ENCODE assay signal across 12 cellular contexts in genomic region chr3:151283907-151284461, GRCh38. TPM values are rescaled to one million over a fixed set of nuclear protein-coding genes. Genes with fewer than 3 reads are reported as not detected.
A peak's percentile ranks its signal among the peaks of the same experiment; 100 is the strongest.
DNase-seq lines count a peak whose midpoint lies in the region; ATAC-seq and TF ChIP-seq lines count a peak whose summit lies in the region.
"Had no signal": no experiment of that assay in that cellular context is flagged by ENCODE, and none has a peak within 500 bp of the region (broad histone marks: within the 10 kb centered on the region; RNA-seq: fewer than 3 reads in every experiment).

No MANE protein-coding gene starts in this region.

- CTCF ChIA-PET in activated CD4-positive, alpha-beta memory T cell treated with anti-CD3 and anti-CD28 coated beads for 36 hours (lab: Charles Lee): interaction anchor here (0.7 to 4.6 kb wide), 13 partner anchors 14 to 128 kb away, joined by 3 to 48 read pairs (median 5); no protein-coding TSS in a partner anchor

- ATAC-seq in gastroesophageal sphincter: no peak
- ATAC-seq: stimulated activated memory B cell treated with anti-CD40 and anti-IgM and Interleukin-4, amounts not matched to agents 10 μg/mL and 1 μg/mL and 100 μg/mL, for 72 hours had no signal

- no peak for TF ChIP-seq EP300 in gastroesophageal sphincter (IDR thresholded peaks at IDR 0.05)

- intact Hi-C loops in activated CD4-positive, alpha-beta memory T cell treated with anti-CD3 and anti-CD28 coated beads for 36 hours (cut with micrococcal nuclease): loop anchor here (1.0 to 10.0 kb wide), 9 partner anchors 21 to 739 kb away; partner anchors contain the start of genes EIF2A, GPR87, P2RY13 and SERP1
- intact Hi-C loops in testis (cut with DNase I; ENCODE audit: low total_unique reads): no loop called here

- H3K9me3 ChIP-seq in gastroesophageal sphincter (no peaks in the 10 kb centered on the region), testis (no peaks in the 10 kb centered on the region)
- H3K9me3 ChIP-seq: BE2C, ovary had no signal

- no peaks in the 10 kb centered on the region for H3K27me3 Mint-ChIP-seq in activated CD4-positive, alpha-beta memory T cell treated with anti-CD3 and anti-CD28 coated beads for 36 hours
- H3K27me3 Mint-ChIP-seq: stimulated activated memory B cell treated with anti-CD40 and anti-IgM and Interleukin-4, amounts not matched to agents 10 μg/mL and 1 μg/mL and 100 μg/mL, for 72 hours had no signal

- peaks cover 2 to 43% (median 3%) of the 10 kb centered on the region in 3 donors for H3K4me1 ChIP-seq in gastroesophageal sphincter
- peaks cover 7% of the 10 kb centered on the region for H3K4me1 ChIP-seq in testis

- no peak overlapping the region for H3K4me3 Mint-ChIP-seq in activated CD4-positive, alpha-beta memory T cell treated with anti-CD3 and anti-CD28 coated beads for 36 hours
- H3K4me3 Mint-ChIP-seq: stimulated activated memory B cell treated with anti-CD40 and anti-IgM and Interleukin-4, amounts not matched to agents 10 μg/mL and 1 μg/mL and 100 μg/mL, for 72 hours had no signal

- DNase-seq in activated effector memory CD4-positive, alpha-beta T cell treated with anti-CD3 and anti-CD28 coated beads, Interleukin-2, amount 50 U/mL, for 16 hours: peak; percentile 65
- no peak for DNase-seq in activated effector memory CD4-positive, alpha-beta T cell treated with Interleukin-2 at 50 U/mL for 16 hours
- DNase-seq in activated CD4-positive, alpha-beta memory T cell treated with anti-CD3 and anti-CD28 coated beads for 36 hours: peak; percentile 67
- peak; percentile 37 for DNase-seq in testis
- no peak for DNase-seq in hypothalamus (lab: John Stamatoyannopoulos, UW)
- DNase-seq in NCI-H146 treated with DMSO at 0.1 percent for 48 hours (lab: John Stamatoyannopoulos, UW; ENCODE audit: unreplicated experiment): no peak
- no peak for DNase-seq in dedifferentiated amniotic fluid mesenchymal stem cell (ENCODE audit: extremely low spot score)
- DNase-seq: BE2C, NCI-H2171 had no signal

- WGBS in gastroesophageal sphincter (ENCODE audit: low coverage in 1 of 2), 2 donors: 9 to 35% methylated on average over 3 to 5 of the region's 5 CpGs
- 36 to 53% methylated on average over 5 of the region's 5 CpGs for WGBS in testis, 2 donors

- H3K27ac ChIP-seq in gastroesophageal sphincter: peak overlapping the region in 3 of 4 donors; percentile 50 to 62 (median 56)
- no peak overlapping the region for H3K27ac ChIP-seq in testis
- H3K27ac ChIP-seq: ovary had no signal

- TF ChIP-seq POLR2A in gastroesophageal sphincter (IDR thresholded peaks at IDR 0.05) (no peak), testis (IDR thresholded peaks at IDR 0.05) (no peak)

- H3K9me3 Mint-ChIP-seq in activated CD4-positive, alpha-beta memory T cell treated with anti-CD3 and anti-CD28 coated beads for 36 hours: no peaks in the 10 kb centered on the region
- H3K9me3 Mint-ChIP-seq: stimulated activated memory B cell treated with anti-CD40 and anti-IgM and Interleukin-4, amounts not matched to agents 10 μg/mL and 1 μg/mL and 100 μg/mL, for 72 hours had no signal

- no peak overlapping the region for H3K4me3 ChIP-seq in gastroesophageal sphincter
- no peak overlapping the region for H3K4me3 ChIP-seq in testis
- H3K4me3 ChIP-seq: ovary had no signal

- H3K4me1 Mint-ChIP-seq in activated CD4-positive, alpha-beta memory T cell treated with anti-CD3 and anti-CD28 coated beads for 36 hours (ENCODE audit: low read depth): peaks cover 22% of the 10 kb centered on the region

- H3K36me3 Mint-ChIP-seq in activated CD4-positive, alpha-beta memory T cell treated with anti-CD3 and anti-CD28 coated beads for 36 hours: no peaks in the 10 kb centered on the region
- H3K36me3 Mint-ChIP-seq: stimulated activated memory B cell treated with anti-CD40 and anti-IgM and Interleukin-4, amounts not matched to agents 10 μg/mL and 1 μg/mL and 100 μg/mL, for 72 hours had no signal

- H3K36me3 ChIP-seq in gastroesophageal sphincter (no peaks in the 10 kb centered on the region), testis (ENCODE audit: low read depth, missing control alignments) (no peaks in the 10 kb centered on the region)
- H3K36me3 ChIP-seq: BE2C, ovary had no signal

- H3K27me3 ChIP-seq in gastroesophageal sphincter (no peaks in the 10 kb centered on the region), testis (no peaks in the 10 kb centered on the region)
- H3K27me3 ChIP-seq: BE2C, ovary had no signal

- POLR2A ChIA-PET in activated CD4-positive, alpha-beta memory T cell treated with anti-CD3 and anti-CD28 coated beads for 36 hours (lab: Charles Lee): interaction anchor here (1.0 to 1.4 kb wide), 5 partner anchors 21 to 100 kb away, joined by 3 to 4 read pairs (median 3); partner anchors contain the start of gene GPR87

- TF ChIP-seq CTCF in gastroesophageal sphincter (IDR thresholded peaks at IDR 0.05) (no peak), testis (IDR thresholded peaks at IDR 0.05) (no peak)

- H3K27ac Mint-ChIP-seq in activated CD4-positive, alpha-beta memory T cell treated with anti-CD3 and anti-CD28 coated beads for 36 hours: peak overlapping the region; percentile 59
- H3K27ac Mint-ChIP-seq: stimulated activated memory B cell treated with anti-CD40 and anti-IgM and Interleukin-4, amounts not matched to agents 10 μg/mL and 1 μg/mL and 100 μg/mL, for 72 hours had no signal

RNA-seq across cellular contexts. Expression of gene P2RY14, which starts 5.6 kb away (rescaled TPM):
- total RNA-seq in activated CD4-positive, alpha-beta memory T cell treated with anti-CD3 and anti-CD28 coated beads for 36 hours: under 1 TPM; 0.17 to 0.26 TPM
- 10 to 100 TPM in 3 of 4 donors, 1 to 10 TPM in 1; 1.8 to 90.5 (median 16.2) TPM for total RNA-seq in gastroesophageal sphincter
- total RNA-seq in testis: under 1 TPM; 0.47 to 0.50 TPM
- 0.79 TPM for polyA plus RNA-seq in testis (ENCODE audit: insufficient read depth, low read depth, low replicate concordance)

RNA-seq across cellular contexts. Expression of gene GPR87, which starts 32.6 kb away (rescaled TPM):
- total RNA-seq in activated CD4-positive, alpha-beta memory T cell treated with anti-CD3 and anti-CD28 coated beads for 36 hours: 1 to 10 TPM; 1.1 TPM
- total RNA-seq in gastroesophageal sphincter: 1 to 10 TPM in 1 of 4 donors, not detected in 3; 3.5 TPM
- total RNA-seq in testis: not detected
- not detected for polyA plus RNA-seq in testis (ENCODE audit: insufficient read depth, low read depth, low replicate concordance)
- polyA plus RNA-seq: ovary had no signal

RNA-seq across cellular contexts. Expression of gene P2RY13, which starts 45.4 kb away (rescaled TPM):
- not detected for total RNA-seq in activated CD4-positive, alpha-beta memory T cell treated with anti-CD3 and anti-CD28 coated beads for 36 hours
- total RNA-seq in gastroesophageal sphincter (1 to 10 TPM in 2 of 4 donors, under 1 TPM in 1, not detected in 1; 0.58 to 2.5 (median 1.6) TPM), testis (under 1 TPM in 1 of 2 donors, not detected in 1; 0.31 TPM)
- 1.7 TPM for polyA plus RNA-seq in testis (ENCODE audit: insufficient read depth, low read depth, low replicate concordance)

Comparison
In these comparisons a context has a peak if more than half of its experiments do, and no peak if none do; other contexts are left out.
1. DNase-seq: peak in activated effector memory CD4-positive, alpha-beta T cell treated with anti-CD3 and anti-CD28 coated beads, Interleukin-2, amount 50 U/mL, for 16 hours (single experiment), activated CD4-positive, alpha-beta memory T cell treated with anti-CD3 and anti-CD28 coated beads for 36 hours (single experiment) and testis (single experiment); none in activated effector memory CD4-positive, alpha-beta T cell treated with Interleukin-2 at 50 U/mL for 16 hours (single experiment), hypothalamus (0 of 51), NCI-H146 treated with DMSO at 0.1 percent for 48 hours (single experiment) and dedifferentiated amniotic fluid mesenchymal stem cell (single experiment).
2. H3K27ac ChIP-seq: peak in gastroesophageal sphincter (3 of 4); none in testis (0 of 2).